In genomic region chr19:16033721-16034120, GRCh38 we compare ENCODE assay signal across 30 cellular contexts.
"Had no signal": no experiment of that assay in that cellular context is flagged by ENCODE, and none has a peak within 500 bp of the region (broad histone marks: within the 10 kb centered on the region; RNA-seq: fewer than 3 reads in every experiment).

No MANE protein-coding gene starts in this region.

- DNase-seq: activated B cell treated with CpG ODN at 0.5 μM for 24 hours; activated CD4-positive, alpha-beta memory T cell treated with anti-CD3 and anti-CD28 coated beads for 36 hours; activated CD4-positive, alpha-beta T cell treated with anti-CD3 and anti-CD28 coated beads for 4 hours; activated CD4-positive, alpha-beta T cell treated with anti-CD3 and anti-CD28 coated beads, Interleukin-2, amount 50 U/mL, for 1 hour; activated CD4-positive, CD25-positive, alpha-beta regulatory T cell treated with anti-CD3 and anti-CD28 coated beads, Interleukin-2, amount 50 U/mL, for 72 hours; activated effector memory CD4-positive, alpha-beta T cell treated with anti-CD3 and anti-CD28 coated beads, Interleukin-2, amount 50 U/mL, for 16 hours; activated naive CD4-positive, alpha-beta T cell; activated naive CD4-positive, alpha-beta T cell treated with anti-CD3 and anti-CD28 coated beads, Interleukin-2, amount 50 U/mL, for 16 hours; activated naive CD8-positive, alpha-beta T cell treated with anti-CD3 and anti-CD28 coated beads, Interleukin-2, amount 10 ng/mL, durations not matched to agents 7 days and 5 days; activated T-cell treated with anti-CD3 and anti-CD28 coated beads, Interleukin-2, amount 50 U/mL, for 1 hour; activated T-cell treated with anti-CD3 and anti-CD28 coated beads, Interleukin-2, amount 50 U/mL, for 72 hours; amygdala; Kasumi-1; MG63; NCI-H1048; NCI-H1105 treated with DMSO at 0.1 percent for 48 hours; NCI-H1436; NCI-H1694; NCI-H1930; NCI-H2081 treated with DMSO at 0.1 percent for 48 hours; NCI-H226; NCI-H524 treated with DMSO at 0.1 percent for 48 hours; Right ventricle myocardium superior; SW 1271; T-helper 1 cell; T-helper 2 cell; T-helper 9 cell had no signal

- H3K9me3 ChIP-seq: ascending aorta, MG63 had no signal

- H3K27ac ChIP-seq: ascending aorta, cardiac muscle cell, VCaP had no signal

- H3K27me3 ChIP-seq: ascending aorta, cardiac muscle cell, MG63 had no signal

- H3K4me3 ChIP-seq: ascending aorta, cardiac muscle cell, MG63 had no signal

- H3K36me3 ChIP-seq: ascending aorta, cardiac muscle cell, MG63 had no signal

- H3K4me1 ChIP-seq: ascending aorta had no signal
